1 cellular context compared by ENCODE assay signal in the genomic region with DNA sequence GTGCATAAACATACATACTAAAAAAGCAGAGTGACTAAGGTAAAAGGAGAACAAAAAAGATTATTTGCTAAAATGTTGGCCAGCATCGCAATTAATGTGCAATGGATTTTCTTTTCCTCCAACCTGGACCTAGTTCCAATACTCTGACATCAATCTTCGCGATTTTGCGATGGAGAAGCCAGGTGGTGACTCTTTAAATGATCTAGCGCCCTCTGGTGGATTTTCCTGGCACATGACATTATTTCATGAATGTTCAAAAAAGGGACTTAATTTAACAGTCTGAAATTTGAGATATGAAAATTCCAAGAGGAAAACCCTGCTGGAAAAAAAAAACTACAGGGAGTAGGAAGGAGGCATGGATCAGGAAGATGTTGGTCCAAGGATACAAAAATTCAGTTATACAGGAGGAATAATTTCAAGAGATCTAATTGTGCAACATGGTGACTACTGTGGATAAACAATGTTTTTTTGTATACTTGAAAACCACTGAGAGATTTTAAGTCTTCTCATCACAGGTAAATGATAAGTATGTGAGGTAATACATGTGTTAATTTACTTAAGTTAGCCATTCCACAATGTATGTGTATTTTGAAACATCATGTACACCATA.
TF ChIP-seq lines count a peak whose summit lies in the region.

No MANE protein-coding gene starts in this region.

TF ChIP-seq in GM23338, 12 proteins besides CTCF, POLR2A, EP300 and RAD21 (continued from another document):
- TF ChIP-seq, protein P1, sequence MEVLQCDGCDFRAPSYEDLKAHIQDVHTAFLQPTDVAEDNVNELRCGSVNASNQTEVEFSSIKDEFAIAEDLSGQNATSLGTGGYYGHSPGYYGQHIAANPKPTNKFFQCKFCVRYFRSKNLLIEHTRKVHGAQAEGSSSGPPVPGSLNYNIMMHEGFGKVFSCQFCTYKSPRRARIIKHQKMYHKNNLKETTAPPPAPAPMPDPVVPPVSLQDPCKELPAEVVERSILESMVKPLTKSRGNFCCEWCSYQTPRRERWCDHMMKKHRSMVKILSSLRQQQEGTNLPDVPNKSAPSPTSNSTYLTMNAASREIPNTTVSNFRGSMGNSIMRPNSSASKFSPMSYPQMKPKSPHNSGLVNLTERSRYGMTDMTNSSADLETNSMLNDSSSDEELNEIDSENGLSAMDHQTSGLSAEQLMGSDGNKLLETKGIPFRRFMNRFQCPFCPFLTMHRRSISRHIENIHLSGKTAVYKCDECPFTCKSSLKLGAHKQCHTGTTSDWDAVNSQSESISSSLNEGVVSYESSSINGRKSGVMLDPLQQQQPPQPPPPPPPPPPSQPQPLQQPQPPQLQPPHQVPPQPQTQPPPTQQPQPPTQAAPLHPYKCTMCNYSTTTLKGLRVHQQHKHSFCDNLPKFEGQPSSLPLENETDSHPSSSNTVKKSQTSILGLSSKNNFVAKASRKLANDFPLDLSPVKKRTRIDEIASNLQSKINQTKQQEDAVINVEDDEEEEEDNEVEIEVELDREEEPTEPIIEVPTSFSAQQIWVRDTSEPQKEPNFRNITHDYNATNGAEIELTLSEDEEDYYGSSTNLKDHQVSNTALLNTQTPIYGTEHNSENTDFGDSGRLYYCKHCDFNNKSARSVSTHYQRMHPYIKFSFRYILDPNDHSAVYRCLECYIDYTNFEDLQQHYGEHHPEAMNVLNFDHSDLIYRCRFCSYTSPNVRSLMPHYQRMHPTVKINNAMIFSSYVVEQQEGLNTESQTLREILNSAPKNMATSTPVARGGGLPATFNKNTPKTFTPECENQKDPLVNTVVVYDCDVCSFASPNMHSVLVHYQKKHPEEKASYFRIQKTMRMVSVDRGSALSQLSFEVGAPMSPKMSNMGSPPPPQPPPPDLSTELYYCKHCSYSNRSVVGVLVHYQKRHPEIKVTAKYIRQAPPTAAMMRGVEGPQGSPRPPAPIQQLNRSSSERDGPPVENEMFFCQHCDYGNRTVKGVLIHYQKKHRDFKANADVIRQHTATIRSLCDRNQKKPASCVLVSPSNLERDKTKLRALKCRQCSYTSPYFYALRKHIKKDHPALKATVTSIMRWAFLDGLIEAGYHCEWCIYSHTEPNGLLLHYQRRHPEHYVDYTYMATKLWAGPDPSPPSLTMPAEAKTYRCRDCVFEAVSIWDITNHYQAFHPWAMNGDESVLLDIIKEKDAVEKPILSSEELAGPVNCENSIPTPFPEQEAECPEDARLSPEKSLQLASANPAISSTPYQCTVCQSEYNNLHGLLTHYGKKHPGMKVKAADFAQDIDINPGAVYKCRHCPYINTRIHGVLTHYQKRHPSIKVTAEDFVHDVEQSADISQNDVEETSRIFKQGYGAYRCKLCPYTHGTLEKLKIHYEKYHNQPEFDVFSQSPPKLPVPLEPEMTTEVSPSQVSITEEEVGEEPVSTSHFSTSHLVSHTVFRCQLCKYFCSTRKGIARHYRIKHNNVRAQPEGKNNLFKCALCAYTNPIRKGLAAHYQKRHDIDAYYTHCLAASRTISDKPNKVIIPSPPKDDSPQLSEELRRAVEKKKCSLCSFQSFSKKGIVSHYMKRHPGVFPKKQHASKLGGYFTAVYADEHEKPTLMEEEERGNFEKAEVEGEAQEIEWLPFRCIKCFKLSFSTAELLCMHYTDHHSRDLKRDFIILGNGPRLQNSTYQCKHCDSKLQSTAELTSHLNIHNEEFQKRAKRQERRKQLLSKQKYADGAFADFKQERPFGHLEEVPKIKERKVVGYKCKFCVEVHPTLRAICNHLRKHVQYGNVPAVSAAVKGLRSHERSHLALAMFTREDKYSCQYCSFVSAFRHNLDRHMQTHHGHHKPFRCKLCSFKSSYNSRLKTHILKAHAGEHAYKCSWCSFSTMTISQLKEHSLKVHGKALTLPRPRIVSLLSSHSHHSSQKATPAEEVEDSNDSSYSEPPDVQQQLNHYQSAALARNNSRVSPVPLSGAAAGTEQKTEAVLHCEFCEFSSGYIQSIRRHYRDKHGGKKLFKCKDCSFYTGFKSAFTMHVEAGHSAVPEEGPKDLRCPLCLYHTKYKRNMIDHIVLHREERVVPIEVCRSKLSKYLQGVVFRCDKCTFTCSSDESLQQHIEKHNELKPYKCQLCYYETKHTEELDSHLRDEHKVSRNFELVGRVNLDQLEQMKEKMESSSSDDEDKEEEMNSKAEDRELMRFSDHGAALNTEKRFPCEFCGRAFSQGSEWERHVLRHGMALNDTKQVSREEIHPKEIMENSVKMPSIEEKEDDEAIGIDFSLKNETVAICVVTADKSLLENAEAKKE (CRISPR knock-in tag; IDR thresholded peaks at IDR 0.05) = no peak
- TF ChIP-seq, protein P2, sequence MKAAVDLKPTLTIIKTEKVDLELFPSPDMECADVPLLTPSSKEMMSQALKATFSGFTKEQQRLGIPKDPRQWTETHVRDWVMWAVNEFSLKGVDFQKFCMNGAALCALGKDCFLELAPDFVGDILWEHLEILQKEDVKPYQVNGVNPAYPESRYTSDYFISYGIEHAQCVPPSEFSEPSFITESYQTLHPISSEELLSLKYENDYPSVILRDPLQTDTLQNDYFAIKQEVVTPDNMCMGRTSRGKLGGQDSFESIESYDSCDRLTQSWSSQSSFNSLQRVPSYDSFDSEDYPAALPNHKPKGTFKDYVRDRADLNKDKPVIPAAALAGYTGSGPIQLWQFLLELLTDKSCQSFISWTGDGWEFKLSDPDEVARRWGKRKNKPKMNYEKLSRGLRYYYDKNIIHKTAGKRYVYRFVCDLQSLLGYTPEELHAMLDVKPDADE (IDR thresholded peaks at IDR 0.05) = no peak
- TF ChIP-seq ZNF114 (CRISPR knock-in tag; IDR thresholded peaks at IDR 0.05) = no peak
